Comparison of ENCODE assay signal across 1 cellular context in the genomic region with DNA sequence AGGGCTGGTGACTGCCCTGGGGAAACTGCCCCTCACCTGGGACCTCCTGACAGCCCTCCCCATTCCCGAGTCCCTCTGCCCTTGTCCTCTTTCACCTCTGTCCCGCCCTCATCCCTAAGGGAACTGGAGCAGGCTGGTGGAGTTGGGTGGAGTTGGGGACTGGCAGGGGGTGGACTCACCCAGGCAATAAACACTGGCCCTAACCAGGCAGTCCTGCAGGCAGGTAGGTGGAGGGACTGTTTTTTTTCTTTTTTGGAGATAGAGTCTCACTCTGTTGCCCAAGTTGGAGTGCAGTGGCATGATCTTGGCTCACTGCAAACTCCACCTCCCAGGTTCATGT.
TF ChIP-seq lines count a peak whose summit lies in the region.

No MANE protein-coding gene starts in this region.

TF ChIP-seq in HCT116, 20 proteins besides CTCF, POLR2A, EP300 and RAD21 (continued from another document):
- TF ChIP-seq, protein P1, sequence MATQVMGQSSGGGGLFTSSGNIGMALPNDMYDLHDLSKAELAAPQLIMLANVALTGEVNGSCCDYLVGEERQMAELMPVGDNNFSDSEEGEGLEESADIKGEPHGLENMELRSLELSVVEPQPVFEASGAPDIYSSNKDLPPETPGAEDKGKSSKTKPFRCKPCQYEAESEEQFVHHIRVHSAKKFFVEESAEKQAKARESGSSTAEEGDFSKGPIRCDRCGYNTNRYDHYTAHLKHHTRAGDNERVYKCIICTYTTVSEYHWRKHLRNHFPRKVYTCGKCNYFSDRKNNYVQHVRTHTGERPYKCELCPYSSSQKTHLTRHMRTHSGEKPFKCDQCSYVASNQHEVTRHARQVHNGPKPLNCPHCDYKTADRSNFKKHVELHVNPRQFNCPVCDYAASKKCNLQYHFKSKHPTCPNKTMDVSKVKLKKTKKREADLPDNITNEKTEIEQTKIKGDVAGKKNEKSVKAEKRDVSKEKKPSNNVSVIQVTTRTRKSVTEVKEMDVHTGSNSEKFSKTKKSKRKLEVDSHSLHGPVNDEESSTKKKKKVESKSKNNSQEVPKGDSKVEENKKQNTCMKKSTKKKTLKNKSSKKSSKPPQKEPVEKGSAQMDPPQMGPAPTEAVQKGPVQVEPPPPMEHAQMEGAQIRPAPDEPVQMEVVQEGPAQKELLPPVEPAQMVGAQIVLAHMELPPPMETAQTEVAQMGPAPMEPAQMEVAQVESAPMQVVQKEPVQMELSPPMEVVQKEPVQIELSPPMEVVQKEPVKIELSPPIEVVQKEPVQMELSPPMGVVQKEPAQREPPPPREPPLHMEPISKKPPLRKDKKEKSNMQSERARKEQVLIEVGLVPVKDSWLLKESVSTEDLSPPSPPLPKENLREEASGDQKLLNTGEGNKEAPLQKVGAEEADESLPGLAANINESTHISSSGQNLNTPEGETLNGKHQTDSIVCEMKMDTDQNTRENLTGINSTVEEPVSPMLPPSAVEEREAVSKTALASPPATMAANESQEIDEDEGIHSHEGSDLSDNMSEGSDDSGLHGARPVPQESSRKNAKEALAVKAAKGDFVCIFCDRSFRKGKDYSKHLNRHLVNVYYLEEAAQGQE (IDR thresholded peaks at IDR 0.05; ENCODE audit: low read depth): no peak
- TF ChIP-seq, protein P2, sequence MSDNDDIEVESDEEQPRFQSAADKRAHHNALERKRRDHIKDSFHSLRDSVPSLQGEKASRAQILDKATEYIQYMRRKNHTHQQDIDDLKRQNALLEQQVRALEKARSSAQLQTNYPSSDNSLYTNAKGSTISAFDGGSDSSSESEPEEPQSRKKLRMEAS (IDR thresholded peaks at IDR 0.05): no peak
- TF ChIP-seq EZH2 (IDR thresholded peaks at IDR 0.05) (no peak), SRF (IDR thresholded peaks at IDR 0.05; ENCODE audit: low read depth) (no peak), CBX3 (IDR thresholded peaks at IDR 0.05; ENCODE audit: low read depth) (no peak)
- TF ChIP-seq, protein P3, sequence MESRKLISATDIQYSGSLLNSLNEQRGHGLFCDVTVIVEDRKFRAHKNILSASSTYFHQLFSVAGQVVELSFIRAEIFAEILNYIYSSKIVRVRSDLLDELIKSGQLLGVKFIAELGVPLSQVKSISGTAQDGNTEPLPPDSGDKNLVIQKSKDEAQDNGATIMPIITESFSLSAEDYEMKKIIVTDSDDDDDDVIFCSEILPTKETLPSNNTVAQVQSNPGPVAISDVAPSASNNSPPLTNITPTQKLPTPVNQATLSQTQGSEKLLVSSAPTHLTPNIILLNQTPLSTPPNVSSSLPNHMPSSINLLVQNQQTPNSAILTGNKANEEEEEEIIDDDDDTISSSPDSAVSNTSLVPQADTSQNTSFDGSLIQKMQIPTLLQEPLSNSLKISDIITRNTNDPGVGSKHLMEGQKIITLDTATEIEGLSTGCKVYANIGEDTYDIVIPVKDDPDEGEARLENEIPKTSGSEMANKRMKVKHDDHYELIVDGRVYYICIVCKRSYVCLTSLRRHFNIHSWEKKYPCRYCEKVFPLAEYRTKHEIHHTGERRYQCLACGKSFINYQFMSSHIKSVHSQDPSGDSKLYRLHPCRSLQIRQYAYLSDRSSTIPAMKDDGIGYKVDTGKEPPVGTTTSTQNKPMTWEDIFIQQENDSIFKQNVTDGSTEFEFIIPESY (IDR thresholded peaks at IDR 0.05; ENCODE audit: extremely low read depth, insufficient replicate concordance, low read length): no peak
